22 cellular contexts compared by ENCODE assay signal in genomic region chr2:191597186-191597751, GRCh38.
"Had no signal": no experiment of that assay in that cellular context is flagged by ENCODE, and none has a peak within 500 bp of the region (broad histone marks: within the 10 kb centered on the region; RNA-seq: fewer than 3 reads in every experiment).

No MANE protein-coding gene starts in this region.

- FAIRE-seq: bronchial epithelial cell, islet of Langerhans had no signal

- H3K27ac Mint-ChIP-seq: activated CD4-positive, alpha-beta T cell treated with anti-CD3 and anti-CD28 coated beads, Interleukin-2, amount 10 ng/mL, durations not matched to agents 7 days and 5 days; activated CD8-positive, alpha-beta memory T cell treated with anti-CD3 and anti-CD28 coated beads, Interleukin-2, amount 10 ng/mL, durations not matched to agents 7 days and 5 days; activated CD8-positive, alpha-beta T cell treated with anti-CD3 and anti-CD28 coated beads for 36 hours; activated naive CD4-positive, alpha-beta T cell treated with anti-CD3 and anti-CD28 coated beads, Interleukin-2, amount 10 ng/mL, durations not matched to agents 7 days and 5 days had no signal

- H3K4me3 Mint-ChIP-seq: activated CD4-positive, alpha-beta T cell treated with anti-CD3 and anti-CD28 coated beads, Interleukin-2, amount 10 ng/mL, durations not matched to agents 7 days and 5 days; activated CD8-positive, alpha-beta memory T cell treated with anti-CD3 and anti-CD28 coated beads, Interleukin-2, amount 10 ng/mL, durations not matched to agents 7 days and 5 days; activated CD8-positive, alpha-beta T cell treated with anti-CD3 and anti-CD28 coated beads for 36 hours; activated naive CD4-positive, alpha-beta T cell treated with anti-CD3 and anti-CD28 coated beads, Interleukin-2, amount 10 ng/mL, durations not matched to agents 7 days and 5 days; natural killer cell treated with Interleukin-12 subunit alpha and Interleukin-12 subunit beta and Interleukin-15 and Interleukin-18, amount 100 ng/mL, for 72 hours had no signal

- DNase-seq: activated CD4-positive, alpha-beta T cell treated with anti-CD3 and anti-CD28 coated beads, Interleukin-2, amount 10 ng/mL, durations not matched to agents 7 days and 5 days; activated CD4-positive, CD25-positive, alpha-beta regulatory T cell treated with anti-CD3 and anti-CD28 coated beads, Interleukin-2, amount 50 U/mL, for 72 hours; activated CD8-positive, alpha-beta memory T cell treated with anti-CD3 and anti-CD28 coated beads, Interleukin-2, amount 10 ng/mL, durations not matched to agents 7 days and 5 days; activated CD8-positive, alpha-beta T cell treated with anti-CD3 and anti-CD28 coated beads for 36 hours; activated effector memory CD4-positive, alpha-beta T cell treated with anti-CD3 and anti-CD28 coated beads, Interleukin-2, amount 50 U/mL, for 16 hours; activated naive CD4-positive, alpha-beta T cell treated with anti-CD3 and anti-CD28 coated beads, Interleukin-2, amount 10 ng/mL, durations not matched to agents 7 days and 5 days; activated T-cell treated with anti-CD3 and anti-CD28 coated beads for 4 hours; amygdala; cerebellar nuclear complex; esophagus squamous epithelium; heart left ventricle; ovary; psoas muscle; stimulated activated CD4-positive, alpha-beta T cell treated with anti-CD3 and anti-CD28 coated beads, Interleukin-12 subunit alpha, Interleukin-12 subunit beta, amount 100 ng/mL, for 4 hours; stimulated activated CD4-positive, alpha-beta T cell treated with anti-CD3 and anti-CD28 coated beads, Interleukin-4, amount 100 ng/mL, for 4 hours; stimulated activated naive CD8-positive, alpha-beta T cell treated with anti-CD3 and anti-CD28 coated beads, Interleukin-15, Interleukin-2, amounts not matched to agents 100 U/mL and 50 U/mL, for 24 hours; tibial artery; WERI-Rb-1 had no signal

- ATAC-seq: activated CD8-positive, alpha-beta memory T cell treated with anti-CD3 and anti-CD28 coated beads, Interleukin-2, amount 10 ng/mL, durations not matched to agents 7 days and 5 days; activated CD8-positive, alpha-beta T cell treated with anti-CD3 and anti-CD28 coated beads for 36 hours; gastroesophageal sphincter; heart left ventricle; natural killer cell treated with Interleukin-12 subunit alpha and Interleukin-12 subunit beta and Interleukin-15 and Interleukin-18, amount 100 ng/mL, for 72 hours; psoas muscle; stimulated activated naive CD8-positive, alpha-beta T cell treated with anti-CD3 and anti-CD28 coated beads, Interleukin-15, Interleukin-2, amounts not matched to agents 100 U/mL and 50 U/mL, for 24 hours had no signal

- H3K27me3 Mint-ChIP-seq: activated CD8-positive, alpha-beta T cell treated with anti-CD3 and anti-CD28 coated beads for 36 hours had no signal

- H3K4me1 Mint-ChIP-seq: activated CD4-positive, alpha-beta T cell treated with anti-CD3 and anti-CD28 coated beads, Interleukin-2, amount 10 ng/mL, durations not matched to agents 7 days and 5 days; activated naive CD4-positive, alpha-beta T cell treated with anti-CD3 and anti-CD28 coated beads, Interleukin-2, amount 10 ng/mL, durations not matched to agents 7 days and 5 days had no signal

- H3K36me3 Mint-ChIP-seq: activated CD8-positive, alpha-beta memory T cell treated with anti-CD3 and anti-CD28 coated beads, Interleukin-2, amount 10 ng/mL, durations not matched to agents 7 days and 5 days; activated naive CD4-positive, alpha-beta T cell treated with anti-CD3 and anti-CD28 coated beads, Interleukin-2, amount 10 ng/mL, durations not matched to agents 7 days and 5 days; natural killer cell treated with Interleukin-12 subunit alpha and Interleukin-12 subunit beta and Interleukin-15 and Interleukin-18, amount 100 ng/mL, for 72 hours had no signal

- H3K9me3 Mint-ChIP-seq: activated CD4-positive, alpha-beta T cell treated with anti-CD3 and anti-CD28 coated beads, Interleukin-2, amount 10 ng/mL, durations not matched to agents 7 days and 5 days; activated CD8-positive, alpha-beta T cell treated with anti-CD3 and anti-CD28 coated beads for 36 hours; activated naive CD4-positive, alpha-beta T cell treated with anti-CD3 and anti-CD28 coated beads, Interleukin-2, amount 10 ng/mL, durations not matched to agents 7 days and 5 days; natural killer cell treated with Interleukin-12 subunit alpha and Interleukin-12 subunit beta and Interleukin-15 and Interleukin-18, amount 100 ng/mL, for 72 hours had no signal
